ENCODE assay signal across 21 cellular contexts in genomic region chr5:157972579-157972978, GRCh38.
A peak's percentile ranks its signal among the peaks of the same experiment; 100 is the strongest.
DNase-seq lines count a peak whose midpoint lies in the region; ATAC-seq and TF ChIP-seq lines count a peak whose summit lies in the region.
"Had no signal": no experiment of that assay in that cellular context is flagged by ENCODE, and none has a peak within 500 bp of the region (broad histone marks: within the 10 kb centered on the region; RNA-seq: fewer than 3 reads in every experiment).

No MANE protein-coding gene starts in this region.

- H3K36me3 ChIP-seq in HEK293 (ENCODE audit: control insufficient read depth in 2 of 2, insufficient read depth in 1 of 2, low read length in 2 of 2) = no peaks in the 10 kb centered on the region
- no peaks in the 10 kb centered on the region for H3K36me3 ChIP-seq in sigmoid colon
- H3K36me3 ChIP-seq in GM23248 (ENCODE audit: low read depth) = no peaks in the 10 kb centered on the region

- H3K9ac ChIP-seq in GM23248 = no peak overlapping the region

- 93% methylated on average over 6 of the region's 6 CpGs for WGBS in sigmoid colon, 2 donors
- 52 to 57% methylated on average over 6 of the region's 6 CpGs for WGBS in GM23248 (ENCODE audit: low coverage in 1 of 2, low lambda C conversion rate in 2 of 2, missing lambda C conversion rate in 2 of 2), 2 experiments

- H3K27me3 ChIP-seq in sigmoid colon (no peaks in the 10 kb centered on the region), GM23248 (replicated peaks; ENCODE audit: insufficient read depth) (no peaks in the 10 kb centered on the region; the same call in 1 of the 2 replicates)

- no peaks in the 10 kb centered on the region for H3K36me3 Mint-ChIP-seq in nephron (ENCODE audit: low read depth)
- H3K36me3 Mint-ChIP-seq: CD4-positive, alpha-beta memory T cell had no signal

- peaks cover 11% of the 10 kb centered on the region for H3K4me1 Mint-ChIP-seq in nephron
- H3K4me1 Mint-ChIP-seq: CD4-positive, alpha-beta memory T cell had no signal

- TF ChIP-seq POLR2A in sigmoid colon (IDR thresholded peaks at IDR 0.05) = no peak

- no peak for TF ChIP-seq CTCF in HEK293 (tag by site-specific recombination; IDR thresholded peaks at IDR 0.05)
- no peak for TF ChIP-seq CTCF in nephron (IDR thresholded peaks at IDR 0.05; ENCODE audit: unreplicated experiment in 3 of 3)
- TF ChIP-seq CTCF in sigmoid colon (IDR thresholded peaks at IDR 0.05) = no peak

- H3K4me1 ChIP-seq in HEK293 (ENCODE audit: control insufficient read depth, insufficient read depth, low read length) = peaks cover 3% of the 10 kb centered on the region; the same call in 1 of the 2 replicates
- H3K4me1 ChIP-seq in sigmoid colon = peaks cover 2 to 21% (median 16%) of the 10 kb centered on the region in 4 donors
- H3K4me1 ChIP-seq in GM23248 (ENCODE audit: insufficient read depth) = no peaks in the 10 kb centered on the region
- H3K4me1 ChIP-seq: A549 had no signal

- no peaks in the 10 kb centered on the region for H3K9me2 ChIP-seq in GM23248 (ENCODE audit: insufficient read depth)

- peaks cover 4% of the 10 kb centered on the region for H3K27me3 Mint-ChIP-seq in nephron (ENCODE audit: low read depth)

- peak overlapping the region in 2 of 3 experiments; percentile 75 to 91 for H3K27ac Mint-ChIP-seq in nephron
- H3K27ac Mint-ChIP-seq: CD4-positive, alpha-beta memory T cell; HFFc6 had no signal

- TF ChIP-seq EP300 in sigmoid colon (IDR thresholded peaks at IDR 0.05) = no peak

- no peaks in the 10 kb centered on the region for H3F3A ChIP-seq in GM23248 (ENCODE audit: insufficient read depth)

- no peak overlapping the region for H3K4me2 ChIP-seq in GM23248 (ENCODE audit: unreplicated experiment)
- H3K4me2 ChIP-seq: A549 had no signal

- H3K9me3 ChIP-seq in HEK293 (ENCODE audit: control insufficient read depth, insufficient read depth, low read depth, low read length) (no peaks in the 10 kb centered on the region), sigmoid colon (no peaks in the 10 kb centered on the region), GM23248 (ENCODE audit: low read depth) (no peaks in the 10 kb centered on the region)
- H3K9me3 ChIP-seq: A549 had no signal

- H3K27ac ChIP-seq in HEK293 (ENCODE audit: extremely low read depth, low read depth, low read length) = no peak overlapping the region
- peak overlapping the region in 3 of 4 donors; percentile 67 to 76 (median 75) for H3K27ac ChIP-seq in sigmoid colon
- no peak overlapping the region for H3K27ac ChIP-seq in GM23248
- H3K27ac ChIP-seq: A549 had no signal

- H3K4me3 Mint-ChIP-seq in nephron = no peak overlapping the region
- H3K4me3 Mint-ChIP-seq: CD4-positive, alpha-beta memory T cell; HFFc6 had no signal

- intact Hi-C loops in sigmoid colon (cut with DNase I) = no loop called here

- in situ Hi-C loops in GM23248 (cut with MboI) = no loop called here

- CTCF ChIA-PET in HEK293 (lab: Yijun Ruan, JAX) (interaction anchor here (1.1 to 1.3 kb wide), 3 partner anchors 22 to 24 kb away, joined by 3 to 5 read pairs (median 3); no protein-coding TSS in a partner anchor), HEK293T (lab: Yijun Ruan, JAX) (interaction anchor here (0.6 to 1.9 kb wide), 2 partner anchors 24 to 65 kb away, joined by 5 to 14 read pairs; no protein-coding TSS in a partner anchor)

- no peaks in the 10 kb centered on the region for H4K20me1 ChIP-seq in GM23248 (ENCODE audit: insufficient read depth)

- POLR2A ChIA-PET in HEK293 (lab: Yijun Ruan, JAX) = no interaction called here
- POLR2A ChIA-PET in HEK293T (lab: Yijun Ruan, JAX) = interaction anchor here (0.6 kb wide), 1 partner anchor 17 kb away, joined by 3 read pairs; no protein-coding TSS in a partner anchor

- no peak overlapping the region for H2AFZ ChIP-seq in GM23248

- H3K9me3 Mint-ChIP-seq in nephron = no peaks in the 10 kb centered on the region
- H3K9me3 Mint-ChIP-seq: HFFc6 had no signal

- no peaks in the 10 kb centered on the region for H3K79me2 ChIP-seq in GM23248 (ENCODE audit: insufficient read depth)

- DNase-seq in sigmoid colon (no peak), HEK293T (ENCODE audit: extremely low spot score) (no peak), NCI-H524 (lab: John Stamatoyannopoulos, UW) (no peak), GM23248 (no peak)
- DNase-seq: 8988T; ACHN; AML-193; C1 segment of cervical spinal cord; Calu3; CD4-positive, alpha-beta memory T cell; COR-L47; DMS53; GF-D8; GOT3; H7; HCEC 1CT; HFFc6 had no signal

- H3K4me3 ChIP-seq in HEK293 (ENCODE audit: low read depth, low read length) = no peak overlapping the region
- no peak overlapping the region for H3K4me3 ChIP-seq in sigmoid colon
- no peak overlapping the region for H3K4me3 ChIP-seq in GM23248
- H3K4me3 ChIP-seq: A549 had no signal

- no peak for ATAC-seq in HG02840 (IDR thresholded peaks at IDR 0.05; ENCODE audit: low FRiP score, unreplicated experiment)

TF ChIP-seq in HEK293, 187 proteins besides CTCF, POLR2A, EP300 and RAD21:
- TF ChIP-seq ZNF449 (tag by site-specific recombination; IDR thresholded peaks at IDR 0.05) (no peak), YY2 (tag by site-specific recombination; IDR thresholded peaks at IDR 0.05) (no peak), ZNF626 (tag by site-specific recombination; IDR thresholded peaks at IDR 0.05) (no peak), ZNF558 (tag by site-specific recombination; IDR thresholded peaks at IDR 0.05) (no peak), ZNF121 (tag by site-specific recombination; IDR thresholded peaks at IDR 0.05) (peak; percentile 76; the same call in 1 of the 2 replicates)

TF ChIP-seq in HEK293T, 16 proteins besides CTCF, POLR2A, EP300 and RAD21:
- no peak for TF ChIP-seq ZNF384 (IDR thresholded peaks at IDR 0.05)
- no peak for TF ChIP-seq SP1 (IDR thresholded peaks at IDR 0.05)

Comparison
In these comparisons a context has a peak if more than half of its experiments do, and no peak if none do; other contexts are left out.
1. H3K27ac ChIP-seq: peak in sigmoid colon (3 of 4); none in HEK293 (single experiment) and GM23248 (single experiment).